9 cellular contexts compared by ENCODE assay signal in the genomic region with DNA sequence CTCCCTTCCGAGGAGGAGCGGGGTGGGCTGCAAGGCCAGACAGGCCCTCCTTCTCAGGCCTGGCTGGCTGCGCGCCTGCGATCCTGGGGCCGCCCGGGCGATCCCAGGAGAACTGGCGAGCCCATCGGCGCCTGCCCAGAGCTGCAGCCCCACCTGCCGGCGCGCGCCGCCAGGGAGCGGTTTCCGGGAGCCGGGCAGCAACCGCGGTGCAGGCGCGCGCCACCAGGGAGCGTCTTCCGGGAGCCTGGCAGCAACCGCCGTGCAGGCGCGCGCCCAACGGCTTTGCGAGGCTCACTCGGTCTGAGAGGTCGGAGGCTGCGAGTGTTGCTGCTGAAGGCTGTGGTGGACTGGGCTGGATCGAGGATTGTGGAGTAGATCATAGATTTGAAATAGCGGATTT.
DNase-seq lines count a peak whose midpoint lies in the region; ATAC-seq lines count a peak whose summit lies in the region.
"Had no signal": no experiment of that assay in that cellular context is flagged by ENCODE, and none has a peak within 500 bp of the region (broad histone marks: within the 10 kb centered on the region; RNA-seq: fewer than 3 reads in every experiment).

No MANE protein-coding gene starts in this region.

- WGBS in trophoblast cell (ENCODE audit: extremely low coverage, insufficient coverage, insufficient read length) = 100% methylated on average over 1 of the region's 38 CpGs

- no peak overlapping the region for H3K4ac ChIP-seq in trophoblast cell (ENCODE audit: low read depth, low read length)

- H3K18ac ChIP-seq in trophoblast cell (ENCODE audit: low read length) = no peak overlapping the region

- H2BK12ac ChIP-seq in trophoblast cell (ENCODE audit: low read length) = no peak overlapping the region

- peak overlapping the region; percentile 60 for H3K4me2 ChIP-seq in trophoblast cell (ENCODE audit: low read length)

- no peak overlapping the region for H2AK5ac ChIP-seq in trophoblast cell (ENCODE audit: low read length)

- H2BK120ac ChIP-seq in trophoblast cell (ENCODE audit: insufficient read depth, low read length, poor library complexity) = no peak overlapping the region

- H3K36me3 Mint-ChIP-seq in T-helper 2 cell treated with Interferon-gamma antibody and Interleukin-4, amounts not matched to agents 5 μg/mL and 100 μg/mL, for 36 hours (ENCODE audit: low read depth) = no peaks in the 10 kb centered on the region

- DNase-seq in EL (peak; percentile 0), glomerular visceral epithelial cell (ENCODE audit: extremely low spot score) (peak; percentile 61), trophoblast cell (peak; percentile 2 to 55), NCI-H446 treated with DMSO at 0.1 percent for 48 hours (lab: John Stamatoyannopoulos, UW) (no peak)
- DNase-seq in T-helper 2 cell treated with Interferon-gamma antibody and Interleukin-4, amounts not matched to agents 5 μg/mL and 100 μg/mL, for 36 hours (ENCODE audit: low spot score) = peak; percentile 58
- no peak for DNase-seq in stimulated activated naive CD4-positive, alpha-beta T cell treated with Interleukin-2 at 50 U/mL for 16 hours (lab: John Stamatoyannopoulos, UW)
- no peak for DNase-seq in activated T-cell treated with anti-CD3 and anti-CD28 coated beads, Interleukin-2, amount 50 U/mL, for 1 hour

- no peaks in the 10 kb centered on the region for H3K9me3 ChIP-seq in trophoblast cell (ENCODE audit: insufficient read depth, low read depth, low read length)

- peak; percentile 97 for ATAC-seq in HG02885 (IDR thresholded peaks at IDR 0.05; ENCODE audit: poor library complexity, unreplicated experiment)

- H3K79me2 ChIP-seq in trophoblast cell (ENCODE audit: control insufficient read depth, insufficient read depth, low read length, poor library complexity) = no peaks in the 10 kb centered on the region

- no peaks in the 10 kb centered on the region for H3K79me1 ChIP-seq in trophoblast cell (ENCODE audit: low read length)

- peak overlapping the region; percentile 92 for H3K4me3 Mint-ChIP-seq in T-helper 2 cell treated with Interferon-gamma antibody and Interleukin-4, amounts not matched to agents 5 μg/mL and 100 μg/mL, for 36 hours
- H3K4me3 Mint-ChIP-seq: dendritic cell treated with granulocyte-macrophage colony-stimulating factor and Interleukin-4, amounts not matched to agents 40 ng/mL and 50 ng/mL, for 4 days had no signal

- no peaks in the 10 kb centered on the region for H3K36me3 ChIP-seq in trophoblast cell (ENCODE audit: control insufficient read depth in 1 of 2, insufficient read depth in 2 of 2, low read length in 2 of 2)

- H3K23ac ChIP-seq in trophoblast cell (ENCODE audit: low read length) = no peak overlapping the region

- H3K14ac ChIP-seq in trophoblast cell (ENCODE audit: low read length) = no peak overlapping the region

- no peak overlapping the region for H3K9ac ChIP-seq in trophoblast cell (ENCODE audit: low read length)

- H3K27ac ChIP-seq in trophoblast cell (ENCODE audit: low read depth, low read length) = no peak overlapping the region

- peak overlapping the region; percentile 62 for H3K4me3 ChIP-seq in trophoblast cell (ENCODE audit: low read depth, low read length)

- no peaks in the 10 kb centered on the region for H3K27me3 Mint-ChIP-seq in T-helper 2 cell treated with Interferon-gamma antibody and Interleukin-4, amounts not matched to agents 5 μg/mL and 100 μg/mL, for 36 hours (ENCODE audit: low read depth)

- no peaks in the 10 kb centered on the region for H3K9me3 Mint-ChIP-seq in T-helper 2 cell treated with Interferon-gamma antibody and Interleukin-4, amounts not matched to agents 5 μg/mL and 100 μg/mL, for 36 hours

- no peaks in the 10 kb centered on the region for H3K4me1 ChIP-seq in trophoblast cell (ENCODE audit: control insufficient read depth in 1 of 2, insufficient read depth in 2 of 2, low read length in 2 of 2)

- H2AFZ ChIP-seq in trophoblast cell (ENCODE audit: insufficient read depth, low read length, poor library complexity) = no peak overlapping the region

- H3K4me1 Mint-ChIP-seq in T-helper 2 cell treated with Interferon-gamma antibody and Interleukin-4, amounts not matched to agents 5 μg/mL and 100 μg/mL, for 36 hours (ENCODE audit: low read depth) = peaks cover 2% of the 10 kb centered on the region

- H4K8ac ChIP-seq in trophoblast cell (ENCODE audit: low read depth, low read length) = no peak overlapping the region

- no peak overlapping the region for H4K12ac ChIP-seq in trophoblast cell (ENCODE audit: low read depth, low read length)

- peak overlapping the region; percentile 88 for H3K27ac Mint-ChIP-seq in T-helper 2 cell treated with Interferon-gamma antibody and Interleukin-4, amounts not matched to agents 5 μg/mL and 100 μg/mL, for 36 hours
- H3K27ac Mint-ChIP-seq: dendritic cell treated with granulocyte-macrophage colony-stimulating factor and Interleukin-4, amounts not matched to agents 40 ng/mL and 50 ng/mL, for 4 days had no signal

- H4K91ac ChIP-seq in trophoblast cell (ENCODE audit: low read depth, low read length) = no peak overlapping the region

- H3K27me3 ChIP-seq in trophoblast cell (ENCODE audit: insufficient read depth, low read length) = no peaks in the 10 kb centered on the region

- no peak overlapping the region for H2BK5ac ChIP-seq in trophoblast cell (ENCODE audit: low read depth, low read length, poor library complexity)

Comparison
In these comparisons a context has a peak if more than half of its experiments do, and no peak if none do; other contexts are left out.
1. DNase-seq: peak in EL (single experiment), T-helper 2 cell treated with Interferon-gamma antibody and Interleukin-4, amounts not matched to agents 5 μg/mL and 100 μg/mL, for 36 hours (single experiment), glomerular visceral epithelial cell (single experiment) and trophoblast cell (2 of 2); none in stimulated activated naive CD4-positive, alpha-beta T cell treated with Interleukin-2 at 50 U/mL for 16 hours (single experiment), NCI-H446 treated with DMSO at 0.1 percent for 48 hours (single experiment) and activated T-cell treated with anti-CD3 and anti-CD28 coated beads, Interleukin-2, amount 50 U/mL, for 1 hour (single experiment).